ENCODE assay signal across 8 cellular contexts in genomic region chr17:48457080-48457836, GRCh38. TPM values are rescaled to one million over a fixed set of nuclear protein-coding genes. Genes with fewer than 3 reads are reported as not detected.
DNase-seq lines count a peak whose midpoint lies in the region; ATAC-seq, FAIRE-seq and TF ChIP-seq lines count a peak whose summit lies in the region.

No MANE protein-coding gene starts in this region.

- H3K79me1 ChIP-seq in H1 (ENCODE audit: low read depth, low read length) = no peaks in the 10 kb centered on the region

- H2BK5ac ChIP-seq in H1 (ENCODE audit: low read depth, low read length) = no peak overlapping the region

- H3K79me2 ChIP-seq in DOHH2 (ENCODE audit: control insufficient read depth, low read length) (no peaks in the 10 kb centered on the region), H1 (ENCODE audit: control insufficient read depth in 1 of 2, insufficient read depth in 2 of 2, low read length in 2 of 2) (no peaks in the 10 kb centered on the region)

- 21% methylated on average over 22 of the region's 22 CpGs; no CpG with 5 or more reads in 1 of the 2 experiments for WGBS in H1 (ENCODE audit: extremely low coverage in 1 of 2, insufficient coverage in 1 of 2, insufficient read length in 1 of 2, insufficient replicate concordance in 2 of 2, low coverage in 1 of 2, low lambda C conversion rate in 2 of 2, missing lambda C conversion rate in 1 of 2), 2 experiments

- H2AK5ac ChIP-seq in H1 (ENCODE audit: low read depth, low read length) = no peak overlapping the region

- peak; percentile 71 for ATAC-seq in HG03097 (IDR thresholded peaks at IDR 0.05; ENCODE audit: low FRiP score, unreplicated experiment)
- no peak for ATAC-seq in GM19397 (IDR thresholded peaks at IDR 0.05; ENCODE audit: unreplicated experiment)

- no peak overlapping the region for H2BK12ac ChIP-seq in H1 (ENCODE audit: low read depth, low read length)

- H3K4me2 ChIP-seq in DOHH2 (ENCODE audit: low read length) = peak overlapping the region; percentile 11; the same call in 1 of the 2 replicates
- H3K4me2 ChIP-seq in H1 (ENCODE audit: insufficient read depth in 1 of 2, low read depth in 2 of 2, low read length in 2 of 2) = peak overlapping the region; percentile 30 to 77

- H3K27me3 Mint-ChIP-seq in activated CD4-positive, alpha-beta memory T cell treated with anti-CD3 and anti-CD28 coated beads, Interleukin-2, amount 10 ng/mL, durations not matched to agents 7 days and 5 days = peaks cover 2% of the 10 kb centered on the region

- H3K4ac ChIP-seq in H1 (replicated peaks; ENCODE audit: insufficient read length, low read depth, low read length) = no peak overlapping the region

- H4K20me1 ChIP-seq in DOHH2 (ENCODE audit: control insufficient read depth, insufficient read depth, low read depth, low read length) = no peaks in the 10 kb centered on the region
- H4K20me1 ChIP-seq in H1 (replicated peaks in 1 of 2; ENCODE audit: control insufficient read depth in 1 of 2, insufficient read depth in 2 of 2, low read length in 2 of 2) = no peaks in the 10 kb centered on the region

- no peak for TF ChIP-seq POLR2A in H1 (IDR thresholded peaks at IDR 0.05; ENCODE audit: control extremely low read depth in 1 of 2, low read depth in 2 of 2, low read length in 2 of 2)

- TF ChIP-seq CTCF in DOHH2 (IDR thresholded peaks at IDR 0.05; ENCODE audit: low read depth, low read length, poor library complexity, severe bottlenecking) (peak; percentile 94), H1 (IDR thresholded peaks at IDR 0.05; ENCODE audit: control extremely low read depth in 1 of 3, insufficient read depth in 1 of 3, low read depth in 1 of 3, low read length in 3 of 3) (peak; percentile 85 to 97 (median 96))

- H2BK15ac ChIP-seq in H1 (ENCODE audit: low read length) = peak overlapping the region; percentile 75; the same call in 1 of the 2 replicates

- no peak overlapping the region for H4K8ac ChIP-seq in H1 (ENCODE audit: extremely low read depth, insufficient read depth, low read length)

- H3F3A ChIP-seq in DOHH2 (ENCODE audit: control insufficient read depth, insufficient read depth) = peaks cover 7% of the 10 kb centered on the region; the same call in 1 of the 2 replicates

- TF ChIP-seq RAD21 in H1 (IDR thresholded peaks at IDR 0.05 in 1 of 2, conservative IDR thresholded peaks at IDR 0.05 in 1 of 2; ENCODE audit: low read depth in 2 of 2, low read length in 2 of 2) = peak; percentile 52 to 75

- peak overlapping the region; percentile 43 for H3K4me3 Mint-ChIP-seq in activated CD4-positive, alpha-beta memory T cell treated with anti-CD3 and anti-CD28 coated beads, Interleukin-2, amount 10 ng/mL, durations not matched to agents 7 days and 5 days

- no peak for FAIRE-seq in H1 (lab: Jason Lieb, UNC)

- no peak overlapping the region for H4K91ac ChIP-seq in H1 (replicated peaks; ENCODE audit: insufficient read length, low read length)

- H3K27me3 ChIP-seq in DOHH2 (ENCODE audit: control insufficient read depth, low read length) = peaks cover 52% of the 10 kb centered on the region
- peaks cover 4 to 12% (median 9%) of the 10 kb centered on the region in 4 experiments for H3K27me3 ChIP-seq in H1 (replicated peaks in 1 of 4; ENCODE audit: control insufficient read depth in 3 of 4, extremely low read depth in 1 of 4, insufficient read depth in 3 of 4, low read length in 3 of 4)

- H3K4me1 ChIP-seq in DOHH2 (ENCODE audit: control insufficient read depth, low read length) (peaks cover 25% of the 10 kb centered on the region), H1 (replicated peaks in 1 of 4; ENCODE audit: control insufficient read depth in 3 of 4, insufficient read depth in 4 of 4, low read length in 3 of 4) (peaks cover 0 to 12% (median 4%) of the 10 kb centered on the region in 4 experiments; a peak in 5 of 7 replicates)

- no peak overlapping the region for H2BK20ac ChIP-seq in H1 (ENCODE audit: low read length)

- no peak overlapping the region for H3K56ac ChIP-seq in H1 (replicated peaks; ENCODE audit: insufficient read length, low read depth, low read length)

- H2AFZ ChIP-seq in H1 (ENCODE audit: low read length) = peak overlapping the region; percentile 84; the same call in 1 of the 2 replicates

- no peak overlapping the region for H3K9ac ChIP-seq in H1 (replicated peaks in 1 of 4; ENCODE audit: extremely low read depth in 1 of 4, low read depth in 3 of 4, low read length in 3 of 4)

- H3K4me1 Mint-ChIP-seq in activated CD4-positive, alpha-beta memory T cell treated with anti-CD3 and anti-CD28 coated beads, Interleukin-2, amount 10 ng/mL, durations not matched to agents 7 days and 5 days = peaks cover 74% of the 10 kb centered on the region

- no peaks in the 10 kb centered on the region; the same call in 1 of the 2 replicates for H3K23me2 ChIP-seq in H1 (ENCODE audit: low read depth, low read length)

- no peak overlapping the region for H4K5ac ChIP-seq in H1 (ENCODE audit: insufficient read length, low read depth, low read length)

- H3K27ac ChIP-seq in DOHH2 (ENCODE audit: low read depth, low read length) (no peak overlapping the region), H1 (ENCODE audit: low read depth, low read length) (no peak overlapping the region)

- DNase-seq in NCI-H774 (lab: John Stamatoyannopoulos, UW) (peak; percentile 81), H1 (ENCODE audit: low read depth in 1 of 2, low spot score in 2 of 2) (peak in 1 of 2 experiments; percentile 85), mucosa of gallbladder (ENCODE audit: low spot score) (peak; percentile 60)
- peak; percentile 82 for DNase-seq in activated CD4-positive, alpha-beta memory T cell treated with anti-CD3 and anti-CD28 coated beads, Interleukin-2, amount 10 ng/mL, durations not matched to agents 7 days and 5 days
- peak; percentile 45 for DNase-seq in stimulated activated CD8-positive, alpha-beta memory T cell treated with anti-CD3 and anti-CD28 coated beads, Interleukin-7, amount 100 ng/mL, for 24 hours (ENCODE audit: low read depth)

- H3K4me3 ChIP-seq in DOHH2 (ENCODE audit: low read length) (no peak overlapping the region), H1 (ENCODE audit: extremely low read depth in 1 of 4, insufficient read depth in 2 of 4, low read depth in 3 of 4, low read length in 4 of 4) (peak overlapping the region in 3 of 4 experiments; percentile 31 to 52 (median 51); a peak in 6 of 8 replicates)

- TF ChIP-seq EP300 in H1 (IDR thresholded peaks at IDR 0.05; ENCODE audit: borderline replicate concordance in 1 of 2, low read depth in 2 of 2, low read length in 2 of 2) = no peak

- POLR2A ChIA-PET in activated CD4-positive, alpha-beta memory T cell treated with anti-CD3 and anti-CD28 coated beads, Interleukin-2, amount 10 ng/mL, durations not matched to agents 7 days and 5 days (lab: Charles Lee) = interaction anchor here (0.9 to 7.6 kb wide), 11 partner anchors 16 to 130 kb away, joined by 3 to 138 read pairs (median 4); partner anchors contain the start of gene SKAP1
- POLR2A ChIA-PET in H1 (lab: Charles Lee; ENCODE audit: partially characterized antibody) = interaction anchor here (1.4 kb wide), 1 partner anchor 409 kb away, joined by 3 read pairs; the partner anchor contains the start of gene NFE2L1

- H3K36me3 Mint-ChIP-seq in activated CD4-positive, alpha-beta memory T cell treated with anti-CD3 and anti-CD28 coated beads, Interleukin-2, amount 10 ng/mL, durations not matched to agents 7 days and 5 days (ENCODE audit: low read depth) = peaks cover 12% of the 10 kb centered on the region

- CTCF ChIA-PET in activated CD4-positive, alpha-beta memory T cell treated with anti-CD3 and anti-CD28 coated beads, Interleukin-2, amount 10 ng/mL, durations not matched to agents 7 days and 5 days (lab: Charles Lee) = interaction anchor here (0.6 to 2.3 kb wide), 25 partner anchors 8 to 136 kb away, joined by 3 to 10 read pairs (median 4); partner anchors contain the start of gene HOXB5
- CTCF ChIA-PET in H1 (lab: Charles Lee; ENCODE audit: partially characterized antibody) = interaction anchor here (0.8 to 2.4 kb wide), 33 partner anchors 9 to 241 kb away, joined by 3 to 17 read pairs (median 3); no protein-coding TSS in a partner anchor

- no peak overlapping the region for H3K18ac ChIP-seq in H1 (ENCODE audit: extremely low read depth, low read length)

- H3K27ac Mint-ChIP-seq in activated CD4-positive, alpha-beta memory T cell treated with anti-CD3 and anti-CD28 coated beads, Interleukin-2, amount 10 ng/mL, durations not matched to agents 7 days and 5 days = peak overlapping the region; percentile 24

- H3K9me3 ChIP-seq in DOHH2 (ENCODE audit: control insufficient read depth, insufficient read depth, low read length) (no peaks in the 10 kb centered on the region), H1 (ENCODE audit: insufficient read depth in 2 of 2, low read depth in 1 of 2, low read length in 1 of 2) (peaks cover 0 to 4% of the 10 kb centered on the region in 2 experiments; a peak in 1 of 4 replicates)

- no peaks in the 10 kb centered on the region for H3K9me2 ChIP-seq in DOHH2 (replicated peaks; ENCODE audit: control insufficient read depth, low read length)

- no peak overlapping the region for H3K23ac ChIP-seq in H1 (ENCODE audit: insufficient read length)

- no peaks in the 10 kb centered on the region for H3K9me3 Mint-ChIP-seq in activated CD4-positive, alpha-beta memory T cell treated with anti-CD3 and anti-CD28 coated beads, Interleukin-2, amount 10 ng/mL, durations not matched to agents 7 days and 5 days

- no peak overlapping the region for H2BK120ac ChIP-seq in H1 (replicated peaks; ENCODE audit: low read depth, low read length)

- H3K36me3 ChIP-seq in DOHH2 (ENCODE audit: control insufficient read depth, low read length) = no peaks in the 10 kb centered on the region
- H3K36me3 ChIP-seq in H1 (ENCODE audit: control insufficient read depth in 2 of 4, insufficient read depth in 4 of 4, low read length in 3 of 4) = no peaks in the 10 kb centered on the region; a peak in 1 of 8 replicates

- H3K14ac ChIP-seq in H1 (ENCODE audit: insufficient read length) = no peak overlapping the region

TF ChIP-seq in H1, 55 proteins besides CTCF, POLR2A, EP300 and RAD21 (continues in another document):
- TF ChIP-seq ASH2L (IDR thresholded peaks at IDR 0.05; ENCODE audit: low read length) (peak; percentile 60), POLR2AphosphoS5 (IDR thresholded peaks at IDR 0.05; ENCODE audit: low read depth, low read length) (no peak), NANOG (IDR thresholded peaks at IDR 0.05; ENCODE audit: insufficient read depth, low read depth, low read length, poor library complexity, severe bottlenecking) (no peak)

RNA-seq across cellular contexts. Expression of gene SKAP1, which starts 27.2 kb away (rescaled TPM):
- total RNA-seq in activated CD4-positive, alpha-beta memory T cell treated with anti-CD3 and anti-CD28 coated beads, Interleukin-2, amount 10 ng/mL, durations not matched to agents 7 days and 5 days = 100 to 1,000 TPM; 132 to 133 TPM
- total RNA-seq in H1 (2021; fragmentation: NEBNext Ultra II Directional; extraction: Animal tissue kit (Norgen Biotek cat#: 25700)) = not detected in 2 replicates
- not detected in 2 replicates for polyA plus RNA-seq in H1 (2011; rRNA removed)
- polyA plus RNA-seq in H1 (2011; cell fraction: cytosol; rRNA removed) = 0.10 TPM
- polyA plus RNA-seq in H1 (2011; cell fraction: nucleus; rRNA removed) = not detected
- not detected in 4 replicates for polyA plus RNA-seq in H1 (2012, experiment 1 of 2)
- polyA plus RNA-seq in H1 (2012, experiment 2 of 2) = not detected
- polyA plus RNA-seq in H1 (2013, experiment 1 of 2) = 0.08 TPM
- polyA plus RNA-seq in H1 (2013, experiment 2 of 2) = 0.09 TPM
- polyA minus RNA-seq in H1 (2011; rRNA and poly(A)+ RNA removed) = not detected in 2 replicates
- not detected for polyA minus RNA-seq in H1 (2011; cell fraction: cytosol; rRNA and poly(A)+ RNA removed)
- polyA minus RNA-seq in H1 (2011; cell fraction: nucleus; rRNA and poly(A)+ RNA removed) = not detected
- total RNA-seq in mucosa of gallbladder = 5.4 TPM

Comparison
In these comparisons a context has a peak if more than half of its experiments do, and no peak if none do; other contexts are left out.
1. RNA of gene SKAP1, which starts 27.2 kb away (total RNA-seq): 132 to 133 TPM in activated CD4-positive, alpha-beta memory T cell treated with anti-CD3 and anti-CD28 coated beads, Interleukin-2, amount 10 ng/mL, durations not matched to agents 7 days and 5 days; 5.4 TPM in mucosa of gallbladder (single experiment) and not detected in H1; every median in the first group is over 10 times any median in the second.